ENCODE assay signal across 1 cellular context in the genomic region with DNA sequence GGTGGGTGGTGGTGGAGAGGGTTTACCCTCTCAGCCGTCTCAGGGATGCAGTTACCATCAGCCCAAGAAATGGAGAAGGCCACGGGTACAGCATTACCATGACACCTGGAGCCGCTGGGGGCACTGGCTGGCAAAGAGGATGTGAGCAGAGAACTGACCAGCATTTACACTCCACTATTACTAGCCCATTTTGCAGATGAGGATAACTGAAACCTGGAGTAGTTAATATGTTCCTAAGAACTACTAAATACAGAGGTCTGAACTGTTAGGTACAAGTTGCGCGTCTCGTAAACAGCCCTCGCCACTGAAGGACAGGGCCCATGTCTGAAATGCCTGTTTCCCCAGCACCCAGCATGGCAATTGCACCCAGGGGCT.
TF ChIP-seq lines count a peak whose summit lies in the region.

No MANE protein-coding gene starts in this region.

TF ChIP-seq in neural cell, 6 proteins besides CTCF, POLR2A, EP300 and RAD21 (continued from another document):
- TF ChIP-seq, protein P1, sequence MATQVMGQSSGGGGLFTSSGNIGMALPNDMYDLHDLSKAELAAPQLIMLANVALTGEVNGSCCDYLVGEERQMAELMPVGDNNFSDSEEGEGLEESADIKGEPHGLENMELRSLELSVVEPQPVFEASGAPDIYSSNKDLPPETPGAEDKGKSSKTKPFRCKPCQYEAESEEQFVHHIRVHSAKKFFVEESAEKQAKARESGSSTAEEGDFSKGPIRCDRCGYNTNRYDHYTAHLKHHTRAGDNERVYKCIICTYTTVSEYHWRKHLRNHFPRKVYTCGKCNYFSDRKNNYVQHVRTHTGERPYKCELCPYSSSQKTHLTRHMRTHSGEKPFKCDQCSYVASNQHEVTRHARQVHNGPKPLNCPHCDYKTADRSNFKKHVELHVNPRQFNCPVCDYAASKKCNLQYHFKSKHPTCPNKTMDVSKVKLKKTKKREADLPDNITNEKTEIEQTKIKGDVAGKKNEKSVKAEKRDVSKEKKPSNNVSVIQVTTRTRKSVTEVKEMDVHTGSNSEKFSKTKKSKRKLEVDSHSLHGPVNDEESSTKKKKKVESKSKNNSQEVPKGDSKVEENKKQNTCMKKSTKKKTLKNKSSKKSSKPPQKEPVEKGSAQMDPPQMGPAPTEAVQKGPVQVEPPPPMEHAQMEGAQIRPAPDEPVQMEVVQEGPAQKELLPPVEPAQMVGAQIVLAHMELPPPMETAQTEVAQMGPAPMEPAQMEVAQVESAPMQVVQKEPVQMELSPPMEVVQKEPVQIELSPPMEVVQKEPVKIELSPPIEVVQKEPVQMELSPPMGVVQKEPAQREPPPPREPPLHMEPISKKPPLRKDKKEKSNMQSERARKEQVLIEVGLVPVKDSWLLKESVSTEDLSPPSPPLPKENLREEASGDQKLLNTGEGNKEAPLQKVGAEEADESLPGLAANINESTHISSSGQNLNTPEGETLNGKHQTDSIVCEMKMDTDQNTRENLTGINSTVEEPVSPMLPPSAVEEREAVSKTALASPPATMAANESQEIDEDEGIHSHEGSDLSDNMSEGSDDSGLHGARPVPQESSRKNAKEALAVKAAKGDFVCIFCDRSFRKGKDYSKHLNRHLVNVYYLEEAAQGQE (IDR thresholded peaks at IDR 0.05; ENCODE audit: borderline replicate concordance): no peak
- TF ChIP-seq EZH2 (IDR thresholded peaks at IDR 0.05; ENCODE audit: borderline replicate concordance, insufficient read depth, low read length, poor library complexity, severe bottlenecking): no peak
- TF ChIP-seq MXI1 (conservative IDR thresholded peaks at IDR 0.05; ENCODE audit: poor library complexity, severe bottlenecking): no peak
